In the genomic region with DNA sequence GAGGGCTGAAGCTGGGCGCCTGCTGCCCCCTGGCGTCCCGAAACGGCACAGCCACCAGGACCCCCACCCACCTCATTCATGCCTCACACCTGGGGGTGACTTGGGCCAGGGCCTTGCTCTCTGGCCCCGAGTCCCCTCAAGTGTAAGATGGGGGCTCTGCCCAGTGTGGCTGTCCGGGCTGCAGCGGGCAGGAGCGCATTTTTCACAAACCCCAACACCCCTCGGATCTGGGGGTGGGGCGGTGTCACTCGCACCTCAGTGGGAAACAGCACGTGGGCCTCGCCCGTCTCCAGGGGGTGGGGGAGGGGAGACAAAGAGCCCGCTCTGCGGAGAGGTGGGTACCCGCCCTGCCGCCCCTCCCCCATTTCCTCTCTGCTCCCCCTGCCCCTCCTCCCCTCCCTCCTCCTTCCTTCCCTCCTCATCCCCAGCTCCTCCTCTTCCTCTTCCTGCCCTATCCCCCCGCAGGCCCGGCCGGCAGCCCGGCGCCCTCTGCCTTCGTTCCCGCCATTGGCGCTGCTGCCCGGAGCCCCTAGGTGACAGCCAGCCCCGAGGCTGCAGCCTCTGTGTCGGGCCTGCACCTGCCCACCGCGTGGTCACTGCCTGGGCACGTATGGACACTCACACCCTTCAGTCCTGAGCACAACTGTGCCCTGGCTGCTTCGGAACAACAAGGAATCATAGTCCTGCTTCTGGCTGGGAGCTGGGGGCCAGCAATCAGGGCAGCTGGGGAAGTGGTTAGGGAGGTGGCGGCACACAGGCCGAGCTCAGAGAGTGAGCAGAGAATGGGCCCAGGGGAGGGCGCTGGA, we compare ENCODE assay signal across 8 cellular contexts. TPM values are rescaled to one million over a fixed set of nuclear protein-coding genes. Genes with fewer than 3 reads are reported as not detected.
DNase-seq lines count a peak whose midpoint lies in the region; ATAC-seq and TF ChIP-seq lines count a peak whose summit lies in the region.

No MANE protein-coding gene starts in this region.

- H3K4me3 Mint-ChIP-seq in naive B cell = peak overlapping the region; percentile 66 to 85 (median 75)

- peak; percentile 65 for ATAC-seq in HCT116
- ATAC-seq in naive B cell (ENCODE audit: low read depth in 2 of 2) = peak; percentile 56 to 59
- no peak for ATAC-seq in GM19467 (IDR thresholded peaks at IDR 0.05; ENCODE audit: unreplicated experiment)

- peak; percentile 96 for TF ChIP-seq CTCF in BJ (IDR thresholded peaks at IDR 0.05; ENCODE audit: insufficient read depth, low read depth, low read length)
- TF ChIP-seq CTCF in HCT116 (IDR thresholded peaks at IDR 0.05 in 2 of 3, conservative IDR thresholded peaks at IDR 0.05 in 1 of 3; ENCODE audit: borderline replicate concordance in 1 of 3, insufficient read depth in 1 of 3, low read depth in 2 of 3, low read length in 2 of 3) = peak in 2 of 3 experiments; percentile 95 to 96; a peak in 4 of 6 replicates

- H3K9me3 ChIP-seq in HCT116 (ENCODE audit: control insufficient read depth in 1 of 2, insufficient read depth in 1 of 2, low read depth in 1 of 2, low read length in 2 of 2) (no peaks in the 10 kb centered on the region), esophagus (ENCODE audit: control insufficient read depth in 2 of 2, insufficient read depth in 1 of 2, low read depth in 1 of 2, low read length in 1 of 2) (no peaks in the 10 kb centered on the region), thymus (ENCODE audit: control insufficient read depth) (no peaks in the 10 kb centered on the region)

- POLR2A ChIA-PET in BJ (lab: Charles Lee) = no interaction called here
- POLR2A ChIA-PET in HCT116 (lab: Charles Lee) = interaction anchor here (0.9 to 5.0 kb wide), 6 partner anchors 9 to 359 kb away, joined by 3 to 50 read pairs (median 6); partner anchors contain the start of gene PHLDA2

- CTCF ChIA-PET in BJ (lab: Yijun Ruan, JAX) (interaction anchor here (0.6 to 20.3 kb wide), 20 partner anchors 8 to 722 kb away, joined by 3 to 772 read pairs (median 3); partner anchors contain the start of gene PHLDA2), HCT116 (lab: Charles Lee) (interaction anchor here (0.8 to 13.7 kb wide), 13 partner anchors 10 to 515 kb away, joined by 3 to 337 read pairs (median 5); partner anchors contain the start of genes CD81, PHLDA2 and TSSC4)

- H3K27me3 Mint-ChIP-seq in naive B cell = peaks cover 0 to 11% (median 0%) of the 10 kb centered on the region in 3 donors

- TF ChIP-seq POLR2A in HCT116 (IDR thresholded peaks at IDR 0.05; ENCODE audit: borderline replicate concordance, extremely low read depth, insufficient read depth, insufficient read length) = peak; percentile 64

- H3K9ac ChIP-seq in HCT116 (ENCODE audit: low read length) = peak overlapping the region; percentile 72

- H3K36me3 ChIP-seq in BJ (ENCODE audit: control insufficient read depth, insufficient read depth, low read length) = no peaks in the 10 kb centered on the region
- H3K36me3 ChIP-seq in HCT116 (ENCODE audit: control insufficient read depth in 1 of 2, insufficient read depth in 2 of 2, low read length in 2 of 2) = no peaks in the 10 kb centered on the region
- H3K36me3 ChIP-seq in esophagus (ENCODE audit: control insufficient read depth in 2 of 2, insufficient read depth in 2 of 2, low read length in 1 of 2) = no peaks in the 10 kb centered on the region
- H3K36me3 ChIP-seq in thymus (ENCODE audit: control insufficient read depth, insufficient read depth) = no peaks in the 10 kb centered on the region

- RAD21 ChIA-PET in HCT116 (lab: Charles Lee; ENCODE audit: low non-redundant PET in 1 of 2, low total read pairs in 2 of 2, uncharacterized antibody in 2 of 2, unreplicated experiment in 2 of 2) = interaction anchor here (0.7 to 6.4 kb wide), 8 partner anchors 19 to 359 kb away, joined by 3 to 85 read pairs (median 6); partner anchors contain the start of gene PHLDA2 (in 2 of the 2)

- H3K27ac Mint-ChIP-seq in naive B cell = no peak overlapping the region

- H2AFZ ChIP-seq in HCT116 (ENCODE audit: low read depth, low read length, poor library complexity, severe bottlenecking) = no peak overlapping the region

- intact Hi-C loops in HCT116 (cut with micrococcal nuclease) = loop anchor here (1.0 to 2.0 kb wide), 2 partner anchors 38 to 360 kb away; no protein-coding TSS in a partner anchor

- peaks cover 9 to 15% (median 14%) of the 10 kb centered on the region in 3 donors for H3K4me1 Mint-ChIP-seq in naive B cell

- H3K27ac ChIP-seq in HCT116 (ENCODE audit: low read depth, low read length) (peak overlapping the region; percentile 75), esophagus (ENCODE audit: low read depth in 2 of 2, low read length in 1 of 2) (peak overlapping the region; percentile 1 to 30), thymus (ENCODE audit: low read depth) (peak overlapping the region; percentile 88)

- no peaks in the 10 kb centered on the region for H3K9me2 ChIP-seq in HCT116 (ENCODE audit: insufficient read depth)

- no peaks in the 10 kb centered on the region for H4K20me1 ChIP-seq in HCT116 (ENCODE audit: insufficient read depth)

- H3K9me3 Mint-ChIP-seq in naive B cell = no peaks in the 10 kb centered on the region

- no peaks in the 10 kb centered on the region for H3K36me3 Mint-ChIP-seq in naive B cell

- H3K4me2 ChIP-seq in HCT116 (ENCODE audit: low read length) = peak overlapping the region; percentile 99

- 2 to 3% methylated on average over 29 to 36 of the region's 36 CpGs for WGBS in esophagus, 2 donors
- 2% methylated on average over 35 of the region's 36 CpGs for WGBS in thymus

- peaks cover 31 to 58% of the 10 kb centered on the region in 2 experiments for H3K4me1 ChIP-seq in HCT116 (ENCODE audit: control insufficient read depth in 1 of 2, insufficient read depth in 2 of 2, low read length in 2 of 2)
- peaks cover 0 to 11% of the 10 kb centered on the region in 2 donors for H3K4me1 ChIP-seq in esophagus (ENCODE audit: control insufficient read depth in 2 of 2, insufficient read depth in 2 of 2, low read length in 1 of 2)
- peaks cover 16% of the 10 kb centered on the region for H3K4me1 ChIP-seq in thymus (ENCODE audit: control insufficient read depth, insufficient read depth, low read length)

- H3K4me3 ChIP-seq in BJ (ENCODE audit: low read depth, low read length) (peak overlapping the region; percentile 44), HCT116 (replicated peaks in 1 of 2; ENCODE audit: low read depth in 1 of 2, low read length in 2 of 2) (peak overlapping the region; percentile 50 to 72), esophagus (ENCODE audit: low read depth in 1 of 2, low read length in 2 of 2) (peak overlapping the region; percentile 14 to 39), thymus (ENCODE audit: low read length) (peak overlapping the region; percentile 44)

- no peaks in the 10 kb centered on the region for H3K27me3 ChIP-seq in BJ (ENCODE audit: control insufficient read depth, insufficient read depth, low read length)
- H3K27me3 ChIP-seq in HCT116 (ENCODE audit: insufficient read depth, low read length) = no peaks in the 10 kb centered on the region
- no peaks in the 10 kb centered on the region for H3K27me3 ChIP-seq in esophagus (ENCODE audit: control insufficient read depth in 1 of 2, insufficient read depth in 2 of 2, low read length in 2 of 2)
- H3K27me3 ChIP-seq in thymus (ENCODE audit: control insufficient read depth, insufficient read depth) = no peaks in the 10 kb centered on the region

- BruUV-seq in HCT116 (replicated peaks; lab: Mats Ljungman, UMichigan) = no TSS peak

- H3K79me2 ChIP-seq in HCT116 (ENCODE audit: insufficient read depth, low read length) = no peaks in the 10 kb centered on the region

- no peak for TF ChIP-seq RAD21 in HCT116 (IDR thresholded peaks at IDR 0.05; ENCODE audit: low read depth)

- DNase-seq in BJ (ENCODE audit: low read depth) (no peak), HCT116 (ENCODE audit: low read depth, low spot score) (no peak), NCI-H82 (lab: John Stamatoyannopoulos, UW) (peak; percentile 68), activated T-cell treated with anti-CD3 and anti-CD28 coated beads for 24 hours (ENCODE audit: low read depth) (peak; percentile 44), naive B cell (peak; percentile 55)

TF ChIP-seq in HCT116, 20 proteins besides CTCF, POLR2A, EP300 and RAD21:
- no peak for TF ChIP-seq MAX (IDR thresholded peaks at IDR 0.05)
- no peak for TF ChIP-seq POLR2AphosphoS5 (IDR thresholded peaks at IDR 0.05; ENCODE audit: low read depth, low read length)
- peak; percentile 20 for TF ChIP-seq YY1 (IDR thresholded peaks at IDR 0.05; ENCODE audit: extremely low read depth, insufficient replicate concordance, low read depth, low read length)
- 0 out of 2 replicates have a peak, but pooled peaks have one; percentile 56 for TF ChIP-seq ZFX (IDR thresholded peaks at IDR 0.05)
- peak; percentile 5 for TF ChIP-seq TCF7L2 (IDR thresholded peaks at IDR 0.05; ENCODE audit: borderline replicate concordance, extremely low read depth, insufficient read depth, insufficient read length)

RNA-seq across cellular contexts. Expression of gene CDKN1C, which starts 6.8 kb away (rescaled TPM):
- polyA plus RNA-seq in BJ (2011; rRNA removed) (2.1 and 2.5 TPM in 2 replicates), esophagus (10 to 100 TPM; 12.1 to 27.5 TPM), naive B cell (ENCODE audit: low read depth in 6 of 6) (under 1 TPM in 1 of 6 donors, not detected in 5; 0.25 TPM), thymus (23.8 TPM)
- polyA minus RNA-seq in BJ (2011; rRNA and poly(A)+ RNA removed) = 0.33 and 0.41 TPM in 2 replicates
- 24.0 TPM for total RNA-seq in HCT116 (2021; ENCODE audit: unreplicated experiment)
- 15.9 and 22.3 TPM in 2 replicates for polyA plus RNA-seq in HCT116 (2012)

RNA-seq across cellular contexts. Expression of gene PHLDA2, which starts 36.8 kb away (rescaled TPM):
- 12.8 and 13.7 TPM in 2 replicates for polyA plus RNA-seq in BJ (2011; rRNA removed)
- polyA minus RNA-seq in BJ (2011; rRNA and poly(A)+ RNA removed) = 3.3 and 5.3 TPM in 2 replicates
- total RNA-seq in HCT116 (2021; ENCODE audit: unreplicated experiment) = 309 TPM
- 446 and 495 TPM in 2 replicates for polyA plus RNA-seq in HCT116 (2012)
- polyA plus RNA-seq in esophagus = 10 to 100 TPM; 19.6 to 61.7 TPM
- not detected for polyA plus RNA-seq in naive B cell (ENCODE audit: low read depth in 6 of 6)
- polyA plus RNA-seq in thymus = 2.8 TPM

Comparison
In these comparisons a context has a peak if more than half of its experiments do, and no peak if none do; other contexts are left out.
1. DNase-seq: peak in NCI-H82 (single experiment), activated T-cell treated with anti-CD3 and anti-CD28 coated beads for 24 hours (single experiment) and naive B cell (single experiment); none in BJ (single experiment) and HCT116 (single experiment).
2. H3K27ac ChIP-seq: peak in every context shown above with its lines; median percentile 88 in thymus; 75 in HCT116; 16 in esophagus.
3. Peak in every context shown above with its lines, with median percentiles within 50 percentile points of each other: H3K4me3 ChIP-seq.